8 cellular contexts compared by ENCODE assay signal in genomic region chr9:89311346-89312153, GRCh38. TPM values are rescaled to one million over a fixed set of nuclear protein-coding genes. Genes with fewer than 3 reads are reported as not detected.
DNase-seq lines count a peak whose midpoint lies in the region; ATAC-seq and TF ChIP-seq lines count a peak whose summit lies in the region.

No MANE protein-coding gene starts in this region.

- no peaks in the 10 kb centered on the region for H3K9me3 ChIP-seq in heart right ventricle

- no peaks in the 10 kb centered on the region for H3K27me3 ChIP-seq in heart right ventricle

- peaks cover 0 to 31% (median 0%) of the 10 kb centered on the region in 9 donors for H3K36me3 ChIP-seq in heart right ventricle

- peak; percentile 7 for ATAC-seq in HG03097 (IDR thresholded peaks at IDR 0.05; ENCODE audit: low FRiP score, unreplicated experiment)
- ATAC-seq in activated T-cell treated with anti-CD3 and anti-CD28 coated beads, Interleukin-2, amount 50 U/mL, for 72 hours (replicated peaks in 1 of 2) = no peak
- peak in 2 of 8 donors; percentile 1 to 20 for ATAC-seq in heart right ventricle

- intact Hi-C loops in heart right ventricle (cut with DNase I) = no loop called here

- peaks cover 53% of the 10 kb centered on the region for H3K4me1 Mint-ChIP-seq in activated T-cell treated with anti-CD3 and anti-CD28 coated beads, Interleukin-2, amount 50 U/mL, for 72 hours (ENCODE audit: low read depth)

- peaks cover 0 to 47% (median 21%) of the 10 kb centered on the region in 9 donors for H3K4me1 ChIP-seq in heart right ventricle

- peak overlapping the region in 8 of 10 donors; percentile 15 to 100 (median 99) for H3K27ac ChIP-seq in heart right ventricle

- H3K4me3 ChIP-seq in GM12875 (ENCODE audit: low read depth, low read length) (peak overlapping the region; percentile 86), heart right ventricle (peak overlapping the region; percentile 41 to 93 (median 78)), retinal pigment epithelial cell (ENCODE audit: low read length) (peak overlapping the region; percentile 98)

- no peak for TF ChIP-seq CTCF in GM12875 (IDR thresholded peaks at IDR 0.05; ENCODE audit: borderline replicate concordance, insufficient read depth, low read depth, low read length)
- TF ChIP-seq CTCF in heart right ventricle (IDR thresholded peaks at IDR 0.05) = no peak
- TF ChIP-seq CTCF in retinal pigment epithelial cell (conservative IDR thresholded peaks at IDR 0.05; ENCODE audit: low read depth, low read length) = no peak

- no peaks in the 10 kb centered on the region for H3K9me3 Mint-ChIP-seq in activated T-cell treated with anti-CD3 and anti-CD28 coated beads, Interleukin-2, amount 50 U/mL, for 72 hours

- 1% methylated on average over 51 of the region's 51 CpGs for WGBS in heart right ventricle, 2 donors

- peak overlapping the region; percentile 91 for H3K27ac Mint-ChIP-seq in activated T-cell treated with anti-CD3 and anti-CD28 coated beads, Interleukin-2, amount 50 U/mL, for 72 hours

- DNase-seq in activated T-cell treated with anti-CD3 and anti-CD28 coated beads, Interleukin-2, amount 50 U/mL, for 72 hours = no peak
- DNase-seq in heart right ventricle (peak in 1 of 2 donors; percentile 8), retinal pigment epithelial cell (ENCODE audit: low read depth) (no peak), C1 segment of cervical spinal cord (lab: John Stamatoyannopoulos, UW) (no peak), T1000 (lab: John Stamatoyannopoulos, UW) (no peak), NCI-H510A treated with DMSO at 0.1 percent for 48 hours (lab: John Stamatoyannopoulos, UW) (no peak)

- no peaks in the 10 kb centered on the region for H3K27me3 Mint-ChIP-seq in activated T-cell treated with anti-CD3 and anti-CD28 coated beads, Interleukin-2, amount 50 U/mL, for 72 hours (ENCODE audit: low read depth)

- H3K36me3 Mint-ChIP-seq in activated T-cell treated with anti-CD3 and anti-CD28 coated beads, Interleukin-2, amount 50 U/mL, for 72 hours (ENCODE audit: insufficient read depth in 2 of 2) = peaks cover 2 to 28% of the 10 kb centered on the region in 2 donors

- H3K4me3 Mint-ChIP-seq in activated T-cell treated with anti-CD3 and anti-CD28 coated beads, Interleukin-2, amount 50 U/mL, for 72 hours = peak overlapping the region; percentile 93 to 97

RNA-seq across cellular contexts. Expression of gene CKS2, which starts 0.6 kb away (rescaled TPM):
- 100 to 1,000 TPM; 145 to 155 TPM for total RNA-seq in activated T-cell treated with anti-CD3 and anti-CD28 coated beads, Interleukin-2, amount 50 U/mL, for 72 hours
- 10 to 100 TPM in 2 of 10 donors, 1 to 10 TPM in 8; 1.5 to 12.2 (median 5.4) TPM for total RNA-seq in heart right ventricle
- polyA plus RNA-seq in heart right ventricle = 10 to 100 TPM in 1 of 2 donors, 1 to 10 TPM in 1; 7.9 to 24.3 TPM

RNA-seq across cellular contexts. Expression of gene SECISBP2, which starts 6.8 kb away (rescaled TPM):
- total RNA-seq in activated T-cell treated with anti-CD3 and anti-CD28 coated beads, Interleukin-2, amount 50 U/mL, for 72 hours = 10 to 100 TPM; 41.6 to 47.0 TPM
- 10 to 100 TPM; 13.9 to 18.8 (median 17.0) TPM for total RNA-seq in heart right ventricle
- 10 to 100 TPM; 15.7 to 20.1 TPM for polyA plus RNA-seq in heart right ventricle

Comparison
In these comparisons a context has a peak if more than half of its experiments do, and no peak if none do; other contexts are left out.
1. RNA of gene CKS2, which starts 0.6 kb away (total RNA-seq): 145 to 155 TPM in activated T-cell treated with anti-CD3 and anti-CD28 coated beads, Interleukin-2, amount 50 U/mL, for 72 hours; 1.5 to 12.2 TPM in heart right ventricle; every median in the first group is over 10 times any median in the second.
2. Peak in every context shown above with its lines, with median percentiles within 50 percentile points of each other: H3K4me3 ChIP-seq.